Comparison of ENCODE assay signal across 10 cellular contexts in genomic region chr2:144505245-144505801, GRCh38. TPM values are rescaled to one million over a fixed set of nuclear protein-coding genes. Genes with fewer than 3 reads are reported as not detected.
DNase-seq lines count a peak whose midpoint lies in the region; ATAC-seq and TF ChIP-seq lines count a peak whose summit lies in the region.
"Had no signal": no experiment of that assay in that cellular context is flagged by ENCODE, and none has a peak within 500 bp of the region (broad histone marks: within the 10 kb centered on the region; RNA-seq: fewer than 3 reads in every experiment).

No MANE protein-coding gene starts in this region.

- peak overlapping the region; percentile 3 to 67 (median 38) for H3K27ac Mint-ChIP-seq in IgD-negative memory B cell
- H3K27ac Mint-ChIP-seq in activated T-helper 2 cell treated with anti-CD3 and anti-CD28 coated beads, Interferon-gamma antibody, Interleukin-2, Interleukin-4, amounts not matched to agents 10 μg/mL and 5 μg/mL and 100 μg/mL, durations not matched to agents 14 hours and 24 hours and 36 hours: peak overlapping the region; percentile 71
- H3K27ac Mint-ChIP-seq in stimulated activated memory B cell treated with anti-CD40 and anti-IgM and Interleukin-4, amounts not matched to agents 10 μg/mL and 1 μg/mL and 100 μg/mL, for 72 hours: peak overlapping the region; percentile 66
- H3K27ac Mint-ChIP-seq: activated naive CD8-positive, alpha-beta T cell had no signal

- no peak for TF ChIP-seq POLR2A in GM18505 (IDR thresholded peaks at IDR 0.05; ENCODE audit: borderline replicate concordance, extremely low read depth, insufficient read depth, insufficient read length)

- H3K4me3 Mint-ChIP-seq in IgD-negative memory B cell: peak overlapping the region in 1 of 4 donors; percentile 74
- H3K4me3 Mint-ChIP-seq in activated T-helper 2 cell treated with anti-CD3 and anti-CD28 coated beads, Interferon-gamma antibody, Interleukin-2, Interleukin-4, amounts not matched to agents 10 μg/mL and 5 μg/mL and 100 μg/mL, durations not matched to agents 14 hours and 24 hours and 36 hours (ENCODE audit: low read depth): no peak overlapping the region
- H3K4me3 Mint-ChIP-seq in stimulated activated memory B cell treated with anti-CD40 and anti-IgM and Interleukin-4, amounts not matched to agents 10 μg/mL and 1 μg/mL and 100 μg/mL, for 72 hours: no peak overlapping the region
- H3K4me3 Mint-ChIP-seq: activated naive CD8-positive, alpha-beta T cell had no signal

- H3K9me3 Mint-ChIP-seq in IgD-negative memory B cell: no peaks in the 10 kb centered on the region
- H3K9me3 Mint-ChIP-seq in activated T-helper 2 cell treated with anti-CD3 and anti-CD28 coated beads, Interferon-gamma antibody, Interleukin-2, Interleukin-4, amounts not matched to agents 10 μg/mL and 5 μg/mL and 100 μg/mL, durations not matched to agents 14 hours and 24 hours and 36 hours: no peaks in the 10 kb centered on the region
- no peaks in the 10 kb centered on the region for H3K9me3 Mint-ChIP-seq in stimulated activated memory B cell treated with anti-CD40 and anti-IgM and Interleukin-4, amounts not matched to agents 10 μg/mL and 1 μg/mL and 100 μg/mL, for 72 hours

- intact Hi-C loops in activated T-helper 2 cell treated with anti-CD3 and anti-CD28 coated beads, Interferon-gamma antibody, Interleukin-2, Interleukin-4, amounts not matched to agents 10 μg/mL and 5 μg/mL and 100 μg/mL, durations not matched to agents 14 hours and 24 hours and 36 hours (cut with micrococcal nuclease): loop anchor here (1.0 kb wide), 1 partner anchor 10 kb away; no protein-coding TSS in a partner anchor
- intact Hi-C loops in left ventricle myocardium superior (cut with micrococcal nuclease): loop anchor here (10.0 kb wide), 1 partner anchor 51 kb away; no protein-coding TSS in a partner anchor

- peaks cover 41 to 63% (median 45%) of the 10 kb centered on the region in 3 donors for H3K4me1 Mint-ChIP-seq in IgD-negative memory B cell
- H3K4me1 Mint-ChIP-seq in activated T-helper 2 cell treated with anti-CD3 and anti-CD28 coated beads, Interferon-gamma antibody, Interleukin-2, Interleukin-4, amounts not matched to agents 10 μg/mL and 5 μg/mL and 100 μg/mL, durations not matched to agents 14 hours and 24 hours and 36 hours (ENCODE audit: low read depth): peaks cover 60% of the 10 kb centered on the region
- peaks cover 58% of the 10 kb centered on the region for H3K4me1 Mint-ChIP-seq in stimulated activated memory B cell treated with anti-CD40 and anti-IgM and Interleukin-4, amounts not matched to agents 10 μg/mL and 1 μg/mL and 100 μg/mL, for 72 hours

- H3K36me3 Mint-ChIP-seq in IgD-negative memory B cell: no peaks in the 10 kb centered on the region
- H3K36me3 Mint-ChIP-seq in activated T-helper 2 cell treated with anti-CD3 and anti-CD28 coated beads, Interferon-gamma antibody, Interleukin-2, Interleukin-4, amounts not matched to agents 10 μg/mL and 5 μg/mL and 100 μg/mL, durations not matched to agents 14 hours and 24 hours and 36 hours (ENCODE audit: low read depth): peaks cover 49% of the 10 kb centered on the region
- peaks cover 22% of the 10 kb centered on the region for H3K36me3 Mint-ChIP-seq in stimulated activated memory B cell treated with anti-CD40 and anti-IgM and Interleukin-4, amounts not matched to agents 10 μg/mL and 1 μg/mL and 100 μg/mL, for 72 hours
- H3K36me3 Mint-ChIP-seq: activated naive CD8-positive, alpha-beta T cell had no signal

- H3K27me3 Mint-ChIP-seq in IgD-negative memory B cell: no peaks in the 10 kb centered on the region
- H3K27me3 Mint-ChIP-seq in activated T-helper 2 cell treated with anti-CD3 and anti-CD28 coated beads, Interferon-gamma antibody, Interleukin-2, Interleukin-4, amounts not matched to agents 10 μg/mL and 5 μg/mL and 100 μg/mL, durations not matched to agents 14 hours and 24 hours and 36 hours (ENCODE audit: low read depth): peaks cover 7% of the 10 kb centered on the region
- H3K27me3 Mint-ChIP-seq in stimulated activated memory B cell treated with anti-CD40 and anti-IgM and Interleukin-4, amounts not matched to agents 10 μg/mL and 1 μg/mL and 100 μg/mL, for 72 hours: no peaks in the 10 kb centered on the region
- H3K27me3 Mint-ChIP-seq: activated naive CD8-positive, alpha-beta T cell had no signal

- no peak for DNase-seq in activated T-helper 2 cell treated with anti-CD3 and anti-CD28 coated beads, Interferon-gamma antibody, Interleukin-2, Interleukin-4, amounts not matched to agents 10 μg/mL and 5 μg/mL and 100 μg/mL, durations not matched to agents 14 hours and 24 hours and 36 hours (ENCODE audit: low spot score)
- peak; percentile 43 for DNase-seq in left ventricle myocardium superior
- DNase-seq in iPS-NIHi7 (ENCODE audit: extremely low spot score): no peak
- DNase-seq in stimulated activated CD4-positive, alpha-beta T cell treated with anti-CD3 and anti-CD28 coated beads, Interleukin-12 subunit alpha, Interleukin-12 subunit beta, amount 100 ng/mL, for 4 hours: no peak

- ATAC-seq in left ventricle myocardium superior (peak; percentile 69), GM21381 (IDR thresholded peaks at IDR 0.05; ENCODE audit: unreplicated experiment) (no peak), GM18505 (IDR thresholded peaks at IDR 0.05; ENCODE audit: unreplicated experiment) (no peak)
- peak; percentile 66 for ATAC-seq in stimulated activated memory B cell treated with anti-CD40 and anti-IgM and Interleukin-4, amounts not matched to agents 10 μg/mL and 1 μg/mL and 100 μg/mL, for 72 hours
- ATAC-seq: left lobe of liver had no signal

RNA-seq across cellular contexts. Expression of gene ZEB2, which starts 14.6 kb away (rescaled TPM):
- 51.5 TPM for polyA plus RNA-seq in IgD-negative memory B cell
- total RNA-seq in activated T-helper 2 cell treated with anti-CD3 and anti-CD28 coated beads, Interferon-gamma antibody, Interleukin-2, Interleukin-4, amounts not matched to agents 10 μg/mL and 5 μg/mL and 100 μg/mL, durations not matched to agents 14 hours and 24 hours and 36 hours: 50.9 and 53.2 TPM in 2 replicates
- 83.2 TPM for total RNA-seq in left ventricle myocardium superior

Comparison
In these comparisons a context has a peak if more than half of its experiments do, and no peak if none do; other contexts are left out.
1. ATAC-seq: peak in left ventricle myocardium superior (single experiment) and stimulated activated memory B cell treated with anti-CD40 and anti-IgM and Interleukin-4, amounts not matched to agents 10 μg/mL and 1 μg/mL and 100 μg/mL, for 72 hours (single experiment); none in GM21381 (single experiment) and GM18505 (single experiment).
2. Peak in every context shown above with its lines, with median percentiles within 50 percentile points of each other: H3K27ac Mint-ChIP-seq.